In genomic region chr9:41022365-41022764, GRCh38 we compare ENCODE assay signal across 2 cellular contexts.
DNase-seq lines count a peak whose midpoint lies in the region; ATAC-seq and TF ChIP-seq lines count a peak whose summit lies in the region.
"Not testable (repeated sequence)": the region's sequence is repeated elsewhere in the genome, so short reads cannot be mapped to it uniquely, and the experiment has no call there.

No MANE protein-coding gene starts in this region.

- H3K79me2 ChIP-seq in PC-3 (ENCODE audit: low read length): not testable (repeated sequence)

- not testable (repeated sequence) for H3K9me2 ChIP-seq in PC-3 (replicated peaks; ENCODE audit: low read length)

- H3K9ac ChIP-seq in PC-3 (ENCODE audit: low read length): not testable (repeated sequence)

- H4K20me1 ChIP-seq in PC-3 (ENCODE audit: low read length): not testable (repeated sequence)

- not testable (repeated sequence) for H3K4me3 ChIP-seq in HEK293 (ENCODE audit: low read depth, low read length); PC-3 (ENCODE audit: low read length)

- not testable (repeated sequence) for DNase-seq in PC-3

- TSS peak; percentile 9 for BruUV-seq in PC-3 (replicated peaks; lab: Mats Ljungman, UMichigan)

- intact Hi-C loops in PC-3 (cut with micrococcal nuclease): not testable (repeated sequence)

- H3F3A ChIP-seq in PC-3 (ENCODE audit: low read length, unreplicated experiment): not testable (repeated sequence)

- not testable (repeated sequence) for H3K36me3 ChIP-seq in HEK293 (ENCODE audit: control insufficient read depth in 2 of 2, insufficient read depth in 1 of 2, low read length in 2 of 2)
- H3K36me3 ChIP-seq in PC-3 (ENCODE audit: low read depth, low read length): peaks cover 17% of the 10 kb centered on the region

- not testable (repeated sequence) for H3K4me2 ChIP-seq in PC-3 (ENCODE audit: low read length)

- not testable (repeated sequence) for H3K4me1 ChIP-seq in HEK293 (ENCODE audit: control insufficient read depth, insufficient read depth, low read length); PC-3 (ENCODE audit: insufficient read depth, low read length)

- not testable (repeated sequence) for ATAC-seq in PC-3

- H3K27ac ChIP-seq in HEK293 (ENCODE audit: extremely low read depth, low read depth, low read length); PC-3 (ENCODE audit: low read length): not testable (repeated sequence)

- POLR2A ChIA-PET in HEK293 (lab: Yijun Ruan, JAX); PC-3 (lab: Charles Lee; ENCODE audit: unreplicated experiment): not testable (repeated sequence)

- H2AFZ ChIP-seq in PC-3 (ENCODE audit: low read length): not testable (repeated sequence)

- H3K27me3 ChIP-seq in PC-3 (ENCODE audit: low read length): not testable (repeated sequence)

- H3K9me3 ChIP-seq in HEK293 (ENCODE audit: control insufficient read depth, insufficient read depth, low read depth, low read length); PC-3 (ENCODE audit: low read length): not testable (repeated sequence)

- not testable (repeated sequence) for TF ChIP-seq CTCF in HEK293 (tag by site-specific recombination; IDR thresholded peaks at IDR 0.05); PC-3 (conservative IDR thresholded peaks at IDR 0.05; ENCODE audit: low read depth, low read length)

- CTCF ChIA-PET in HEK293 (lab: Yijun Ruan, JAX); PC-3 (lab: Charles Lee): not testable (repeated sequence)

TF ChIP-seq in HEK293, 187 proteins besides CTCF, POLR2A, EP300 and RAD21:
- TF ChIP-seq ZNF146 (tag by site-specific recombination; IDR thresholded peaks at IDR 0.05) (peak; percentile 85), ZNF580 (tag by site-specific recombination; IDR thresholded peaks at IDR 0.05) (peak; percentile 92)
